9 cellular contexts compared by ENCODE assay signal in the genomic region with DNA sequence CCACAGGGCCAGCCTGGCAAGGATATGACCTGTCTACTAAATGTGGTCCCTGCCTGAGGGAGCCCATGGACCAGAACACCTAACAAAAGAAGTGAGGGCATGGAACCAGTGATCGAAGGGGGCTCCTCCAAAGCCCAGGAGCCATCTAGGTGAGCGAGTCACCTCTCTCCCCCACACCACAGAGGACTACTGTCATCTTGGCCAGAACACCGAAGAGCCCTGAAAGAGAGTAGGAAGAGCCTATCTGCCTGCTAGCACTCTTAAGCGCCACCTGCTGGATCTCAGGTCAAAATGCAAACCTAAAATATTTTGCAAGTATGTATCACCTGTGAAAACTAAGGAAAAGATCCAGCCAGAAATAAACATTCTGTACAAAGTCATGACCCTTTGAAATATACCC.
DNase-seq lines count a peak whose midpoint lies in the region; ATAC-seq, FAIRE-seq and TF ChIP-seq lines count a peak whose summit lies in the region.
"Had no signal": no experiment of that assay in that cellular context is flagged by ENCODE, and none has a peak within 500 bp of the region (broad histone marks: within the 10 kb centered on the region; RNA-seq: fewer than 3 reads in every experiment).

No MANE protein-coding gene starts in this region.

- intact Hi-C loops in MCF 10A (cut with micrococcal nuclease): loop anchor here (1.0 kb wide), 2 partner anchors 172 to 298 kb away; no protein-coding TSS in a partner anchor
- intact Hi-C loops in breast epithelium (cut with DNase I; ENCODE audit: low total_unique reads): no loop called here
- intact Hi-C loops in GM12878 (cut with micrococcal nuclease; ENCODE audit: unreplicated experiment): loop anchor here (1.0 to 10.0 kb wide), 4 partner anchors 167 to 651 kb away; a partner anchor contains a TSS

- peak overlapping the region; percentile 41; the same call in 1 of the 2 replicates for H2AFZ ChIP-seq in GM12878 (ENCODE audit: control insufficient read depth, low read depth, low read length)

- H3K4me2 ChIP-seq in GM12878 (ENCODE audit: control insufficient read depth, insufficient read depth): no peak overlapping the region

- 9% methylated on average over 4 of the region's 4 CpGs for WGBS in GM12878 (ENCODE audit: insufficient coverage, insufficient replicate concordance, low lambda C conversion rate, missing lambda C conversion rate)

- in situ Hi-C loops in GM12878 (cut with MboI): loop anchor here (10.0 to 25.0 kb wide), 2 partner anchors 299 to 642 kb away; no protein-coding TSS in a partner anchor

- no peaks in the 10 kb centered on the region for H3K79me2 ChIP-seq in GM12878 (ENCODE audit: control insufficient read depth, insufficient read depth, low read length)

- no peaks in the 10 kb centered on the region for H3K36me3 Mint-ChIP-seq in MCF 10A (ENCODE audit: insufficient read depth, unreplicated experiment)

- CTCF ChIA-PET in MCF 10A (lab: Yijun Ruan, JAX) (interaction anchor here (0.8 to 2.2 kb wide), 4 partner anchors 9 to 298 kb away, joined by 3 to 7 read pairs (median 6); no protein-coding TSS in a partner anchor), GM12878 (lab: Yijun Ruan, JAX) (interaction anchor here (0.6 to 3.6 kb wide), 15 partner anchors 8 to 691 kb away, joined by 3 to 19 read pairs (median 4); a partner anchor contains a TSS)

- DNase-seq in MCF 10A (ENCODE audit: unreplicated experiment): peak; percentile 51
- no peak for DNase-seq in breast epithelium (ENCODE audit: low spot score in 2 of 2)
- DNase-seq in H7: peak; percentile 4
- DNase-seq in NCI-H69 (lab: John Stamatoyannopoulos, UW): peak; percentile 0
- DNase-seq in GM12878 (ENCODE audit: low read depth, low spot score): peak; percentile 0
- DNase-seq in medulla oblongata (ENCODE audit: extremely low spot score): peak; percentile 2
- no peak for DNase-seq in mesenteric fat pad (ENCODE audit: low spot score)
- no peak for DNase-seq in NCI-H2227 treated with DMSO at 0.1 percent for 48 hours (lab: John Stamatoyannopoulos, UW)
- DNase-seq: activated T-cell treated with anti-CD3 and anti-CD28 coated beads, Interleukin-2, amount 50 U/mL, for 4 hours had no signal

- H3K36me3 ChIP-seq in breast epithelium (no peaks in the 10 kb centered on the region), H7 (replicated peaks; ENCODE audit: control insufficient read depth, insufficient read depth, low read length) (no peaks in the 10 kb centered on the region), GM12878 (ENCODE audit: control insufficient read depth in 2 of 2, insufficient read depth in 2 of 2, low read length in 1 of 2) (no peaks in the 10 kb centered on the region)

- H3K9me3 ChIP-seq in breast epithelium (peaks cover 3 to 9% of the 10 kb centered on the region in 2 donors), GM12878 (replicated peaks; ENCODE audit: control insufficient read depth, insufficient read depth, low read length) (no peaks in the 10 kb centered on the region)

- peak; percentile 52 for TF ChIP-seq CTCF in MCF 10A (IDR thresholded peaks at IDR 0.05; ENCODE audit: unreplicated experiment)
- TF ChIP-seq CTCF in breast epithelium (IDR thresholded peaks at IDR 0.05): peak in 1 of 3 donors; percentile 12
- TF ChIP-seq CTCF in GM12878 (IDR thresholded peaks at IDR 0.05 in 2 of 3, conservative IDR thresholded peaks at IDR 0.05 in 1 of 3; ENCODE audit: control insufficient read depth in 2 of 3, extremely low read depth in 1 of 3, insufficient read depth in 1 of 3, low read depth in 3 of 3, low read length in 3 of 3): peak; percentile 65 to 71 (median 68)

- peaks cover 21% of the 10 kb centered on the region for H3K27me3 Mint-ChIP-seq in MCF 10A (ENCODE audit: insufficient read depth, unreplicated experiment)

- POLR2A ChIA-PET in MCF 10A (lab: Yijun Ruan, JAX) (interaction anchor here (0.7 kb wide), 1 partner anchor 182 kb away, joined by 4 read pairs; no protein-coding TSS in a partner anchor), GM12878 (lab: Charles Lee) (no interaction called here)

- H3K4me1 ChIP-seq in breast epithelium (no peaks in the 10 kb centered on the region), GM12878 (ENCODE audit: control insufficient read depth, insufficient read depth, low read length) (no peaks in the 10 kb centered on the region)

- H3K27ac Mint-ChIP-seq in MCF 10A (ENCODE audit: low read depth, unreplicated experiment): no peak overlapping the region

- RAD21 ChIA-PET in GM12878 (lab: Charles Lee; ENCODE audit: unreplicated experiment): no interaction called here

- SMC1A ChIA-PET in GM12878 (lab: Charles Lee; ENCODE audit: uncharacterized antibody, unreplicated experiment): interaction anchor here (0.8 to 1.5 kb wide), 5 partner anchors 167 to 651 kb away, joined by 3 to 4 read pairs (median 3); a partner anchor contains a TSS

- no peak for TF ChIP-seq EP300 in GM12878 (IDR thresholded peaks at IDR 0.05; ENCODE audit: borderline replicate concordance in 1 of 2, control insufficient read depth in 1 of 2, low read depth in 2 of 2, low read length in 2 of 2)

- H3K4me1 Mint-ChIP-seq in MCF 10A (ENCODE audit: insufficient read depth, unreplicated experiment): no peaks in the 10 kb centered on the region

- H3K27ac ChIP-seq in breast epithelium (no peak overlapping the region), GM12878 (ENCODE audit: control insufficient read depth, insufficient read depth) (no peak overlapping the region)

- no TSS peak for BruUV-seq in MCF 10A (replicated peaks; lab: Mats Ljungman, UMichigan)
- BruUV-seq in GM12878 (replicated peaks; lab: Mats Ljungman, UMichigan): no TSS peak

- peak; percentile 70 for TF ChIP-seq RAD21 in GM12878 (IDR thresholded peaks at IDR 0.05; ENCODE audit: insufficient read depth, low read depth, low read length)

- ATAC-seq in GM12878: peak; percentile 90

- H4K20me1 ChIP-seq in GM12878 (ENCODE audit: control insufficient read depth, insufficient read depth): no peaks in the 10 kb centered on the region

- H3K4me3 ChIP-seq in breast epithelium: no peak overlapping the region
- no peak overlapping the region for H3K4me3 ChIP-seq in H7 (ENCODE audit: insufficient read depth, low read depth, low read length)
- H3K4me3 ChIP-seq in GM12878: no peak overlapping the region

- H3K27me3 ChIP-seq in breast epithelium: peaks cover 0 to 21% of the 10 kb centered on the region in 2 donors
- H3K27me3 ChIP-seq in H7 (ENCODE audit: control insufficient read depth, insufficient read depth, low read length): no peaks in the 10 kb centered on the region
- H3K27me3 ChIP-seq in GM12878 (replicated peaks in 1 of 2; ENCODE audit: control insufficient read depth in 2 of 2, insufficient read depth in 2 of 2, low read length in 1 of 2): no peaks in the 10 kb centered on the region

- no peaks in the 10 kb centered on the region for H3K9me3 Mint-ChIP-seq in MCF 10A (ENCODE audit: unreplicated experiment)
- H3K9me3 Mint-ChIP-seq: activated T-cell treated with anti-CD3 and anti-CD28 coated beads, Interleukin-2, amount 50 U/mL, for 4 hours had no signal

- FAIRE-seq in GM12878 (lab: Jason Lieb, UNC): no peak

- TF ChIP-seq POLR2A in breast epithelium (IDR thresholded peaks at IDR 0.05): no peak
- no peak for TF ChIP-seq POLR2A in GM12878 (IDR thresholded peaks at IDR 0.05; ENCODE audit: low read depth, low read length)

- H3K9ac ChIP-seq in GM12878 (ENCODE audit: control insufficient read depth, insufficient read depth, low read length): no peak overlapping the region

- H3K4me3 Mint-ChIP-seq in MCF 10A (ENCODE audit: unreplicated experiment): no peak overlapping the region
- H3K4me3 Mint-ChIP-seq: activated T-cell treated with anti-CD3 and anti-CD28 coated beads, Interleukin-2, amount 50 U/mL, for 4 hours had no signal

TF ChIP-seq in GM12878, 131 proteins besides CTCF, POLR2A, EP300 and RAD21:
- TF ChIP-seq CHD2 (IDR thresholded peaks at IDR 0.05; ENCODE audit: borderline replicate concordance, low read depth, low read length): no peak
- TF ChIP-seq MTA2 (IDR thresholded peaks at IDR 0.05; ENCODE audit: low read depth): no peak
- peak; percentile 76 for TF ChIP-seq SMC3 (IDR thresholded peaks at IDR 0.05; ENCODE audit: borderline replicate concordance, low read length)
- TF ChIP-seq, protein P1, sequence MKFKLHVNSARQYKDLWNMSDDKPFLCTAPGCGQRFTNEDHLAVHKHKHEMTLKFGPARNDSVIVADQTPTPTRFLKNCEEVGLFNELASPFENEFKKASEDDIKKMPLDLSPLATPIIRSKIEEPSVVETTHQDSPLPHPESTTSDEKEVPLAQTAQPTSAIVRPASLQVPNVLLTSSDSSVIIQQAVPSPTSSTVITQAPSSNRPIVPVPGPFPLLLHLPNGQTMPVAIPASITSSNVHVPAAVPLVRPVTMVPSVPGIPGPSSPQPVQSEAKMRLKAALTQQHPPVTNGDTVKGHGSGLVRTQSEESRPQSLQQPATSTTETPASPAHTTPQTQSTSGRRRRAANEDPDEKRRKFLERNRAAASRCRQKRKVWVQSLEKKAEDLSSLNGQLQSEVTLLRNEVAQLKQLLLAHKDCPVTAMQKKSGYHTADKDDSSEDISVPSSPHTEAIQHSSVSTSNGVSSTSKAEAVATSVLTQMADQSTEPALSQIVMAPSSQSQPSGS (IDR thresholded peaks at IDR 0.05; ENCODE audit: low read length): no peak

Comparison
In these comparisons a context has a peak if more than half of its experiments do, and no peak if none do; other contexts are left out.
1. DNase-seq: peak in MCF 10A (single experiment), H7 (single experiment), NCI-H69 (single experiment), GM12878 (single experiment) and medulla oblongata (single experiment); none in breast epithelium (0 of 2), mesenteric fat pad (single experiment) and NCI-H2227 treated with DMSO at 0.1 percent for 48 hours (single experiment).